Comparison of ENCODE assay signal across 25 cellular contexts in the genomic region with DNA sequence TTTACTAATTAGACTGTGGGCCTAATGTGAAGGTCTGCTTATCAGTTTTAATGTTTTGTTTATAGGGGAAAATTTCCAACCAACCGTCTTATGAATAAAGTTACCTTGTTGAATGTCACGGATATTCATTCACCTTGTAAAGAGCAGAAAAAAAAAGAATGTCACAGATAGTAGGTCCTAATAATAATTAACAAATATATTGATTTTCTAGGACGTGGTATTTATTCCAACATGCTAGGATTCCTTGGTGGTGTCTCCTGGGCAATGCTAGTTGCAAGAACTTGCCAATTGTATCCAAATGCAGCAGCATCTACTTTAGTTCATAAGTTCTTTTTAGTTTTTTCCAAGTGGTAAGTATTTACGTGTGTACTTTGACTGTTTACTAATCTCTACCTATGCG. TPM values are rescaled to one million over a fixed set of nuclear protein-coding genes. Genes with fewer than 3 reads are reported as not detected.
DNase-seq lines count a peak whose midpoint lies in the region; ATAC-seq and TF ChIP-seq lines count a peak whose summit lies in the region.
"Had no signal": no experiment of that assay in that cellular context is flagged by ENCODE, and none has a peak within 500 bp of the region (broad histone marks: within the 10 kb centered on the region; RNA-seq: fewer than 3 reads in every experiment).

No MANE protein-coding gene starts in this region.

- no peaks in the 10 kb centered on the region for H3K27me3 ChIP-seq in liver (ENCODE audit: control insufficient read depth in 4 of 4, insufficient read depth in 4 of 4, low read length in 3 of 4)
- H3K27me3 ChIP-seq: BE2C, BLaER1 had no signal

- H3K4me3 ChIP-seq in liver (ENCODE audit: low read depth in 1 of 3, low read length in 3 of 3), result no peak overlapping the region
- H3K4me3 ChIP-seq: BLaER1, GM12878 had no signal

- TF ChIP-seq CTCF in liver (IDR thresholded peaks at IDR 0.05; ENCODE audit: low read depth, low read length, missing input control) (no peak), progenitor cell of endocrine pancreas (IDR thresholded peaks at IDR 0.05; ENCODE audit: unreplicated experiment) (no peak)

- peak; percentile 14 for DNase-seq in HuH-7.5 (ENCODE audit: low spot score)
- no peak for DNase-seq in left lobe of liver (ENCODE audit: low spot score)
- DNase-seq in memory B cell (ENCODE audit: low spot score in 2 of 2), result no peak
- no peak for DNase-seq in progenitor cell of endocrine pancreas (ENCODE audit: low spot score, unreplicated experiment)
- DNase-seq: 8988T; ACHN; BE2C; C1 segment of cervical spinal cord; CD4-positive, alpha-beta memory T cell; CD4-positive, CD25-positive, alpha-beta regulatory T cell; CD8-positive, alpha-beta memory T cell; COR-L47; DMS 273 treated with DMSO at 0.1 percent for 48 hours; DMS153; DMS53; DMS79; DND-41; EL; GDM1 had no signal

- H3K9me3 Mint-ChIP-seq in memory B cell, result no peaks in the 10 kb centered on the region
- H3K9me3 Mint-ChIP-seq in progenitor cell of endocrine pancreas (ENCODE audit: low read depth), result no peaks in the 10 kb centered on the region
- H3K9me3 Mint-ChIP-seq: CD14-positive monocyte; CD4-positive, CD25-positive, alpha-beta regulatory T cell; CD8-positive, alpha-beta memory T cell had no signal

- H3K27ac Mint-ChIP-seq in memory B cell, result peak overlapping the region; percentile 69
- no peak overlapping the region for H3K27ac Mint-ChIP-seq in progenitor cell of endocrine pancreas

- H3K36me3 Mint-ChIP-seq in memory B cell, result peaks cover 30% of the 10 kb centered on the region
- H3K36me3 Mint-ChIP-seq in progenitor cell of endocrine pancreas (ENCODE audit: insufficient read depth), result peaks cover 42% of the 10 kb centered on the region

- H3K27me3 Mint-ChIP-seq in memory B cell, result no peaks in the 10 kb centered on the region
- H3K27me3 Mint-ChIP-seq in progenitor cell of endocrine pancreas, result no peaks in the 10 kb centered on the region
- H3K27me3 Mint-ChIP-seq: CD4-positive, alpha-beta memory T cell; CD4-positive, CD25-positive, alpha-beta regulatory T cell; CD8-positive, alpha-beta memory T cell had no signal

- TF ChIP-seq RAD21 in liver (IDR thresholded peaks at IDR 0.05), result peak in 1 of 2 donors; percentile 25

- H3K36me3 ChIP-seq in liver (ENCODE audit: control insufficient read depth in 4 of 4, insufficient read depth in 3 of 4, low read depth in 1 of 4, low read length in 3 of 4), result peaks cover 7 to 30% (median 24%) of the 10 kb centered on the region in 4 donors

- H3K4me1 ChIP-seq in liver (ENCODE audit: control insufficient read depth in 4 of 4, insufficient read depth in 4 of 4, low read length in 3 of 4), result peaks cover 0 to 6% (median under 1%) of the 10 kb centered on the region in 4 donors
- H3K4me1 ChIP-seq: BE2C had no signal

- no peak overlapping the region for H3K9ac ChIP-seq in liver (ENCODE audit: low read depth in 1 of 2, low read length in 2 of 2)
- H3K9ac ChIP-seq: BLaER1 had no signal

- H3K4me1 Mint-ChIP-seq in memory B cell (no peaks in the 10 kb centered on the region), progenitor cell of endocrine pancreas (ENCODE audit: low read depth) (peaks cover 14% of the 10 kb centered on the region)
- H3K4me1 Mint-ChIP-seq: CD8-positive, alpha-beta memory T cell had no signal

- 54% methylated on average over 5 of the region's 5 CpGs for WGBS in liver

- no peaks in the 10 kb centered on the region for H3K9me3 ChIP-seq in liver (ENCODE audit: control insufficient read depth in 4 of 4, low read length in 3 of 4)
- H3K9me3 ChIP-seq: BE2C, BLaER1 had no signal

- peak; percentile 76 for ATAC-seq in left lobe of liver
- no peak for ATAC-seq in memory B cell (ENCODE audit: low read depth)
- ATAC-seq in GM18870 (IDR thresholded peaks at IDR 0.05; ENCODE audit: unreplicated experiment), result no peak
- ATAC-seq in HG02852 (IDR thresholded peaks at IDR 0.05; ENCODE audit: unreplicated experiment), result no peak
- ATAC-seq: GM12878 had no signal

- H3K27ac ChIP-seq in liver (ENCODE audit: low read depth in 1 of 2, low read length in 2 of 2), result no peak overlapping the region
- H3K27ac ChIP-seq: BLaER1 had no signal

- H3K4me3 Mint-ChIP-seq in memory B cell (no peak overlapping the region), progenitor cell of endocrine pancreas (ENCODE audit: low read depth) (no peak overlapping the region)
- H3K4me3 Mint-ChIP-seq: CD14-positive monocyte; CD4-positive, alpha-beta memory T cell; CD4-positive, CD25-positive, alpha-beta regulatory T cell; CD8-positive, alpha-beta memory T cell had no signal

TF ChIP-seq in liver, 16 proteins besides CTCF, POLR2A, EP300 and RAD21:
- peak; percentile 20 for TF ChIP-seq SP1 (IDR thresholded peaks at IDR 0.05)
- peak in 1 of 2 donors; percentile 31 for TF ChIP-seq HNF4A (conservative IDR thresholded peaks at IDR 0.05)
- no peak for TF ChIP-seq TAF1 (conservative IDR thresholded peaks at IDR 0.05)

RNA-seq across cellular contexts. Expression of gene PAPOLG, which starts 23.4 kb away (rescaled TPM):
- 2.9 TPM for total RNA-seq in left lobe of liver
- 1 to 10 TPM; 5.0 to 7.7 TPM for total RNA-seq in liver
- polyA plus RNA-seq in liver, result 1 to 10 TPM; 1.8 to 2.1 TPM
- total RNA-seq in progenitor cell of endocrine pancreas, result 28.1 and 31.8 TPM in 2 replicates
